18 cellular contexts compared by ENCODE assay signal in genomic region chr7:87028636-87029035, GRCh38. TPM values are rescaled to one million over a fixed set of nuclear protein-coding genes. Genes with fewer than 3 reads are reported as not detected.
DNase-seq lines count a peak whose midpoint lies in the region; ATAC-seq and TF ChIP-seq lines count a peak whose summit lies in the region.
"Had no signal": no experiment of that assay in that cellular context is flagged by ENCODE, and none has a peak within 500 bp of the region (broad histone marks: within the 10 kb centered on the region; RNA-seq: fewer than 3 reads in every experiment).

No MANE protein-coding gene starts in this region.

- no TSS peak for BruUV-seq in Calu3 (replicated peaks; lab: Mats Ljungman, UMichigan)

- TF ChIP-seq CTCF in Calu3 (IDR thresholded peaks at IDR 0.05; ENCODE audit: unreplicated experiment) = no peak

- H3K27me3 Mint-ChIP-seq in effector memory CD8-positive, alpha-beta T cell = no peaks in the 10 kb centered on the region
- no peaks in the 10 kb centered on the region for H3K27me3 Mint-ChIP-seq in Calu3 (ENCODE audit: unreplicated experiment)
- H3K27me3 Mint-ChIP-seq in activated T-cell treated with anti-CD3 and anti-CD28 coated beads, Interleukin-2, amount 50 U/mL, for 72 hours (ENCODE audit: low read depth) = no peaks in the 10 kb centered on the region

- H3K27ac Mint-ChIP-seq in effector memory CD8-positive, alpha-beta T cell = no peak overlapping the region
- no peak overlapping the region for H3K27ac Mint-ChIP-seq in Calu3 (ENCODE audit: unreplicated experiment)
- no peak overlapping the region for H3K27ac Mint-ChIP-seq in activated T-cell treated with anti-CD3 and anti-CD28 coated beads, Interleukin-2, amount 50 U/mL, for 72 hours

- no peak overlapping the region for H3K4me3 Mint-ChIP-seq in effector memory CD8-positive, alpha-beta T cell
- H3K4me3 Mint-ChIP-seq in Calu3 (ENCODE audit: low read depth, unreplicated experiment) = no peak overlapping the region
- H3K4me3 Mint-ChIP-seq in activated T-cell treated with anti-CD3 and anti-CD28 coated beads, Interleukin-2, amount 50 U/mL, for 72 hours = no peak overlapping the region

- DNase-seq in DMS 273 (lab: John Stamatoyannopoulos, UW; ENCODE audit: unreplicated experiment) (peak; percentile 34), DMS 273 treated with DMSO at 0.1 percent for 48 hours (lab: John Stamatoyannopoulos, UW) (no peak), NCI-H69 (lab: John Stamatoyannopoulos, UW) (peak; percentile 66), myocyte (ENCODE audit: low read depth) (peak; percentile 3), Calu3 (no peak)
- DNase-seq in effector memory CD8-positive, alpha-beta T cell = no peak
- DNase-seq in activated CD4-positive, CD25-positive, alpha-beta regulatory T cell (lab: John Stamatoyannopoulos, UW) = no peak
- DNase-seq in activated T-cell treated with anti-CD3 and anti-CD28 coated beads, Interleukin-2, amount 50 U/mL, for 72 hours = no peak
- DNase-seq: AML-193, DMS153, H7, KG1, NCI-H1417 treated with DMSO at 0.1 percent for 48 hours, NCI-H2029 treated with DMSO at 0.1 percent for 48 hours, NCI-H2171, NCI-H526, SHP77, SK-N-SH had no signal

- peak; percentile 32 for ATAC-seq in effector memory CD8-positive, alpha-beta T cell (replicated peaks)
- no peak for ATAC-seq in activated T-cell treated with anti-CD3 and anti-CD28 coated beads, Interleukin-2, amount 50 U/mL, for 72 hours (replicated peaks in 1 of 2)

- H3K9me3 Mint-ChIP-seq in effector memory CD8-positive, alpha-beta T cell = no peaks in the 10 kb centered on the region
- H3K9me3 Mint-ChIP-seq in Calu3 (ENCODE audit: low read depth, unreplicated experiment) = no peaks in the 10 kb centered on the region
- H3K9me3 Mint-ChIP-seq in activated T-cell treated with anti-CD3 and anti-CD28 coated beads, Interleukin-2, amount 50 U/mL, for 72 hours = peaks cover 2 to 3% of the 10 kb centered on the region in 2 donors

- CTCF ChIA-PET in Calu3 (lab: Charles Lee) = no interaction called here

- no peaks in the 10 kb centered on the region for H3K36me3 Mint-ChIP-seq in effector memory CD8-positive, alpha-beta T cell (ENCODE audit: insufficient read depth)
- no peaks in the 10 kb centered on the region for H3K36me3 Mint-ChIP-seq in Calu3 (ENCODE audit: insufficient read depth, unreplicated experiment)
- peaks cover 0 to 2% of the 10 kb centered on the region in 2 donors for H3K36me3 Mint-ChIP-seq in activated T-cell treated with anti-CD3 and anti-CD28 coated beads, Interleukin-2, amount 50 U/mL, for 72 hours (ENCODE audit: insufficient read depth in 2 of 2)

- H3K4me1 Mint-ChIP-seq in effector memory CD8-positive, alpha-beta T cell (ENCODE audit: low read depth in 2 of 2) = no peaks in the 10 kb centered on the region
- H3K4me1 Mint-ChIP-seq in Calu3 (ENCODE audit: low read depth, unreplicated experiment) = no peaks in the 10 kb centered on the region
- H3K4me1 Mint-ChIP-seq in activated T-cell treated with anti-CD3 and anti-CD28 coated beads, Interleukin-2, amount 50 U/mL, for 72 hours (ENCODE audit: low read depth) = no peaks in the 10 kb centered on the region

- intact Hi-C loops in Calu3 (cut with micrococcal nuclease; ENCODE audit: unreplicated experiment) = no loop called here

RNA-seq across cellular contexts. Expression of gene ELAPOR2, which starts 30.8 kb away (rescaled TPM):
- 6.4 and 7.1 TPM in 2 replicates for total RNA-seq in myocyte
- 4.9 TPM for polyA plus RNA-seq in myocyte (2012)
- total RNA-seq in Calu3 (2022) = 0.68 and 0.83 TPM in 2 replicates
- 10 to 100 TPM in 1 of 2 donors, 1 to 10 TPM in 1; 9.3 to 16.8 TPM for total RNA-seq in activated T-cell treated with anti-CD3 and anti-CD28 coated beads, Interleukin-2, amount 50 U/mL, for 72 hours

Comparison
In these comparisons a context has a peak if more than half of its experiments do, and no peak if none do; other contexts are left out.
1. DNase-seq: peak in DMS 273 (single experiment), NCI-H69 (single experiment) and myocyte (single experiment); none in DMS 273 treated with DMSO at 0.1 percent for 48 hours (single experiment), effector memory CD8-positive, alpha-beta T cell (0 of 3), activated CD4-positive, CD25-positive, alpha-beta regulatory T cell (0 of 4), Calu3 (single experiment) and activated T-cell treated with anti-CD3 and anti-CD28 coated beads, Interleukin-2, amount 50 U/mL, for 72 hours (0 of 2).